ENCODE assay signal across 8 cellular contexts in the genomic region with DNA sequence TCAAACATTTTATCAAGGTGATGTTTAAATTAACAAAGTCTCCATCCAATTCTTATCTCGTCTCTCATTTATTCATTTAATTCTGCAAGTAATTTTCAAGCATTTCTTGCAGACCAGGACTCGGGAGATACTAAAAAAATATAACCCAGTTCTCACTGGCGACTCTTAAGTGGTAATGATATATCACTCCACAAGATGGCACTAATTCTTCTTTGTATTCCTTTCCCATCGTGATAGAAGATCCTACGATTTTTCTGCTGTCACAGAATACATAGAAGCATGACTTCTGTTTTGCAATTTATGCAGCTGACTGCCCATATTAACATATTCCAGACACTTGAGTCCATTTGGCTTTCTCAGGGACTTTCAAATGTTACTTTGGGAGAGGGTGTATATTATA.
DNase-seq lines count a peak whose midpoint lies in the region; ATAC-seq, FAIRE-seq and TF ChIP-seq lines count a peak whose summit lies in the region.

No MANE protein-coding gene starts in this region.

- TF ChIP-seq CTCF in AG09309 (IDR thresholded peaks at IDR 0.05; ENCODE audit: control insufficient read depth, insufficient read depth, low read depth, low read length, missing control alignments) (peak; percentile 35), Peyer's patch (IDR thresholded peaks at IDR 0.05) (peak in 4 of 6 experiments; percentile 10 to 37 (median 20)), foreskin keratinocyte (conservative IDR thresholded peaks at IDR 0.05) (peak; percentile 28)

- no peak for DNase-seq in AG09309 (ENCODE audit: low read depth)
- no peak for DNase-seq in GM18507 (ENCODE audit: extremely low spot score, insufficient read length, low read depth)
- no peak for DNase-seq in Peyer's patch
- DNase-seq in foreskin keratinocyte = no peak
- DNase-seq in activated CD4-positive, alpha-beta T cell treated with anti-CD3 and anti-CD28 coated beads, Interleukin-2, amount 50 U/mL, for 48 hours = no peak
- no peak for DNase-seq in NCI-H226

- H3K4me3 ChIP-seq in AG09309 (ENCODE audit: control insufficient read depth, low read depth, low read length) (no peak overlapping the region), Peyer's patch (no peak overlapping the region)

- H3K27me3 ChIP-seq in Peyer's patch (no peaks in the 10 kb centered on the region), foreskin keratinocyte (no peaks in the 10 kb centered on the region)

- H3K9me3 ChIP-seq in Peyer's patch = no peaks in the 10 kb centered on the region

- no peaks in the 10 kb centered on the region for H3K36me3 ChIP-seq in Peyer's patch

- H3K4me1 ChIP-seq in Peyer's patch (no peaks in the 10 kb centered on the region), foreskin keratinocyte (no peaks in the 10 kb centered on the region)

- peak; percentile 47 for FAIRE-seq in GM18507 (lab: Jason Lieb, UNC)

- H3K27ac ChIP-seq in Peyer's patch = no peak overlapping the region
- no peak overlapping the region for H3K27ac ChIP-seq in foreskin keratinocyte

- ATAC-seq in foreskin keratinocyte (no peak), GM19463 (IDR thresholded peaks at IDR 0.05; ENCODE audit: unreplicated experiment) (no peak), HG02798 (IDR thresholded peaks at IDR 0.05; ENCODE audit: poor library complexity, unreplicated experiment) (no peak)

- no peak for TF ChIP-seq POLR2A in Peyer's patch (IDR thresholded peaks at IDR 0.05)
